ENCODE assay signal across 25 cellular contexts in the genomic region with DNA sequence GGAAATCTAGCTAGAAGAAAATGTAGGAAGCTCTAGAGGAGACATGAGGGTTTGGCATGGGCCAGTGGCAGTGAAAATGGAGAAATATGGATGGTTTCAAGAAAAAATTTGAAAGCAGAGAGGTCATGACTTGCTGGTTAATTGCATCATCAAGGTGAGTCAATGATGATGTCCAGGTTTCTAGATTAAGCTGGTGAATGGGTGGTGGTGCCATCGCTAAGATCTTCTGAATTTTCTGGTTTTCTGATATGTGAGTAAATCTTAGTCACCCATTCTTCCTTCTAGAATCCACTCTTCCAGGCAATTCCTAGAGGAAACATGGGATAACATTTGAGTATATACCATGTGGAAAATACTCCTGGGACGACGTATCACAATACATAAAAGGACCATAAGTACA.
"Had no signal": no experiment of that assay in that cellular context is flagged by ENCODE, and none has a peak within 500 bp of the region (broad histone marks: within the 10 kb centered on the region; RNA-seq: fewer than 3 reads in every experiment).

No MANE protein-coding gene starts in this region.

- H3K4me1 ChIP-seq: adrenal gland, lower lobe of right lung, sigmoid colon, upper lobe of right lung had no signal

- H3K4me3 ChIP-seq: adrenal gland, cardiac muscle cell, lower lobe of right lung, sigmoid colon, smooth muscle cell, thoracic aorta, upper lobe of right lung had no signal

- H3K27ac Mint-ChIP-seq: activated naive CD8-positive, alpha-beta T cell; activated T-cell treated with anti-CD3 and anti-CD28 coated beads, Interleukin-2, amount 50 U/mL, for 24 hours; activated T-helper 17 cell treated with anti-CD3 and anti-CD28 coated beads, Interleukin-2, amount 50 U/mL, for 72 hours; endodermal cell; naive B cell; stimulated activated naive B cell treated with anti-CD40 and anti-IgM and Interleukin-4, amounts not matched to agents 10 μg/mL and 1 μg/mL and 100 μg/mL, for 72 hours; T-helper 1 cell treated with Interleukin-12 subunit alpha and Interleukin-12 subunit beta and Interleukin-4 antibody, amounts not matched to agents 30 μg/mL and 1 μg/mL, for 36 hours; WTC11 had no signal

- H3K9me3 Mint-ChIP-seq: WTC11 had no signal

- ATAC-seq: activated T-helper 17 cell treated with anti-CD3 and anti-CD28 coated beads, Interleukin-2, amount 50 U/mL, for 72 hours; left lobe of liver; lower lobe of right lung; stimulated activated naive B cell treated with anti-CD40 and anti-IgM and Interleukin-4, amounts not matched to agents 10 μg/mL and 1 μg/mL and 100 μg/mL, for 72 hours; upper lobe of right lung; WTC11 had no signal

- H3K27me3 Mint-ChIP-seq: activated naive CD8-positive, alpha-beta T cell; activated T-cell treated with anti-CD3 and anti-CD28 coated beads, Interleukin-2, amount 50 U/mL, for 24 hours; activated T-helper 17 cell treated with anti-CD3 and anti-CD28 coated beads, Interleukin-2, amount 50 U/mL, for 72 hours had no signal

- H3K9me3 ChIP-seq: adrenal gland, lower lobe of right lung, sigmoid colon, thoracic aorta, upper lobe of right lung had no signal

- DNase-seq: activated CD8-positive, alpha-beta memory T cell treated with anti-CD3 and anti-CD28 coated beads for 24 hours; activated CD8-positive, alpha-beta memory T cell treated with anti-CD3 and anti-CD28 coated beads, Interleukin-2, amount 50 U/mL, for 4 hours; activated T-cell treated with anti-CD3 and anti-CD28 coated beads, Interleukin-2, amount 50 U/mL, for 24 hours; adrenal gland; cortex of kidney; endodermal cell; foreskin fibroblast; kidney; lower lobe of right lung; naive B cell; occipital lobe; sigmoid colon; stimulated activated CD4-positive, alpha-beta T cell treated with anti-CD3 and anti-CD28 coated beads, Interleukin-15, amount 100 ng/mL, for 24 hours; stimulated activated naive B cell treated with anti-CD40 and anti-IgM and Interleukin-4, amounts not matched to agents 10 μg/mL and 1 μg/mL and 100 μg/mL, for 72 hours; T1000; upper lobe of right lung had no signal

- H3K36me3 ChIP-seq: adrenal gland, cardiac muscle cell, lower lobe of right lung, sigmoid colon, thoracic aorta, upper lobe of right lung had no signal

- H3K4me3 Mint-ChIP-seq: activated naive CD8-positive, alpha-beta T cell; activated T-cell treated with anti-CD3 and anti-CD28 coated beads, Interleukin-2, amount 50 U/mL, for 24 hours; activated T-helper 17 cell treated with anti-CD3 and anti-CD28 coated beads, Interleukin-2, amount 50 U/mL, for 72 hours; endodermal cell; naive B cell; neural crest cell; stimulated activated naive B cell treated with anti-CD40 and anti-IgM and Interleukin-4, amounts not matched to agents 10 μg/mL and 1 μg/mL and 100 μg/mL, for 72 hours; T-helper 1 cell treated with Interleukin-12 subunit alpha and Interleukin-12 subunit beta and Interleukin-4 antibody, amounts not matched to agents 30 μg/mL and 1 μg/mL, for 36 hours; WTC11 had no signal

- H3K4me1 Mint-ChIP-seq: naive B cell, WTC11 had no signal

- H3K27me3 ChIP-seq: adrenal gland, cardiac muscle cell, sigmoid colon, upper lobe of right lung had no signal

- H3K36me3 Mint-ChIP-seq: naive B cell; stimulated activated naive B cell treated with anti-CD40 and anti-IgM and Interleukin-4, amounts not matched to agents 10 μg/mL and 1 μg/mL and 100 μg/mL, for 72 hours had no signal

- H3K27ac ChIP-seq: adrenal gland, cardiac muscle cell, lower lobe of right lung, sigmoid colon, thoracic aorta, upper lobe of right lung had no signal
